28 cellular contexts compared by ENCODE assay signal in the genomic region with DNA sequence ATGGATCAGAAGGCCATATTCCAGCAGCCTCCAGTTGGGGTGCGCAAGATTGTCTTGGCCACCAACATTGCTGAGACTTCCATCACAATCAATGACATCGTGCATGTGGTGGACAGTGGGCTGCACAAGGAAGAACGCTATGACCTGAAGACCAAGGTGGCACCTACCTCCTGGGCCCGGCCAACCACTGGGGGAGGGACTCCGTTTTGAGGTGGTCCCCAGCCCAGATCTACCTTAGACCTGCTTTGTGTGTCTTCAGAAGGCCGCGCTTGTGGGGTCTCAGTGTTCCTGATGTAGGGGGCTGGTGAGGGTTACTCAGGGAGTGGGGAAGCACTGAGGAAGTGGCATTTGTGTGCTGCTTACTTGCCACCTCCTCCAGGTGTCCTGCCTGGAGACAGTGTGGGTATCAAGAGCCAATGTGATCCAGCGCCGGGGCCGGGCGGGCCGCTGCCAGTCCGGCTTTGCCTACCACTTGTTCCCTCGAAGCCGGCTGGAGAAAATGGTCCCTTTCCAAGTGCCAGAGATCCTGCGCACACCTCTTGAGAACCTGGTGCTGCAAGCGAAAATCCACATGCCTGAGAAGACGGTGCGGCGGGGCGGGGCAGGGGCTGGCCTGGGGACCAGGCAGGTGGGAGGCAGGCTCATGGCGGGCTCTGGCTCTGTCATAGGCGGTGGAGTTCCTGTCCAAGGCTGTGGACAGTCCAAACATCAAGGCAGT. TPM values are rescaled to one million over a fixed set of nuclear protein-coding genes. Genes with fewer than 3 reads are reported as not detected.
DNase-seq lines count a peak whose midpoint lies in the region; ATAC-seq, FAIRE-seq and TF ChIP-seq lines count a peak whose summit lies in the region.
"Had no signal": no experiment of that assay in that cellular context is flagged by ENCODE, and none has a peak within 500 bp of the region (broad histone marks: within the 10 kb centered on the region; RNA-seq: fewer than 3 reads in every experiment).

No MANE protein-coding gene starts in this region.

- FAIRE-seq in HepG2 (lab: Jason Lieb, UNC) (no peak), GM12878 (lab: Jason Lieb, UNC) (no peak), kidney (lab: Jason Lieb, UNC) (no peak)

- SMC1A ChIA-PET in GM12878 (lab: Charles Lee; ENCODE audit: uncharacterized antibody, unreplicated experiment): no interaction called here

- H3K9me3 ChIP-seq in HepG2 (ENCODE audit: low read length) (no peaks in the 10 kb centered on the region), right lobe of liver (no peaks in the 10 kb centered on the region), GM12878 (replicated peaks; ENCODE audit: control insufficient read depth, insufficient read depth, low read length) (no peaks in the 10 kb centered on the region), kidney (ENCODE audit: control insufficient read depth in 1 of 2, low read length in 2 of 2) (no peaks in the 10 kb centered on the region), stomach (no peaks in the 10 kb centered on the region)
- H3K9me3 ChIP-seq: BE2C, MG63 had no signal

- intact Hi-C loops in HepG2 (cut with micrococcal nuclease; ENCODE audit: unreplicated experiment): no loop called here
- intact Hi-C loops in right lobe of liver (cut with DNase I): loop anchor here (10.0 kb wide), 2 partner anchors 147 to 307 kb away; no protein-coding TSS in a partner anchor
- intact Hi-C loops in GM12878 (cut with micrococcal nuclease; ENCODE audit: unreplicated experiment): no loop called here
- intact Hi-C loops in kidney (cut with DNase I): loop anchor here (10.0 kb wide), 1 partner anchor 307 kb away; no protein-coding TSS in a partner anchor
- intact Hi-C loops in posterior cingulate gyrus (cut with DNase I): no loop called here
- intact Hi-C loops in stomach (cut with DNase I; ENCODE audit: low total_unique reads): no loop called here

- no peaks in the 10 kb centered on the region for H3K27me3 Mint-ChIP-seq in activated T-helper 17 cell treated with anti-CD3 and anti-CD28 coated beads, Interleukin-2, amount 50 U/mL, for 72 hours
- H3K27me3 Mint-ChIP-seq: CD8-positive, alpha-beta memory T cell had no signal

- BruUV-seq in HepG2 (replicated peaks; lab: Mats Ljungman, UMichigan) (no TSS peak), GM12878 (replicated peaks; lab: Mats Ljungman, UMichigan) (no TSS peak)

- no peak overlapping the region for H3K4me3 Mint-ChIP-seq in activated T-helper 17 cell treated with anti-CD3 and anti-CD28 coated beads, Interleukin-2, amount 50 U/mL, for 72 hours
- H3K4me3 Mint-ChIP-seq: CD14-positive monocyte; CD8-positive, alpha-beta memory T cell had no signal

- H3K4me1 ChIP-seq in HepG2 (ENCODE audit: insufficient read depth, low read length): no peaks in the 10 kb centered on the region
- no peaks in the 10 kb centered on the region for H3K4me1 ChIP-seq in right lobe of liver
- no peaks in the 10 kb centered on the region for H3K4me1 ChIP-seq in GM12878 (ENCODE audit: control insufficient read depth, insufficient read depth, low read length)
- no peaks in the 10 kb centered on the region for H3K4me1 ChIP-seq in kidney (ENCODE audit: control insufficient read depth in 1 of 2, insufficient read depth in 1 of 2, low read depth in 1 of 2, low read length in 2 of 2)
- peaks cover 0 to 8% (median 1%) of the 10 kb centered on the region in 4 donors for H3K4me1 ChIP-seq in stomach
- H3K4me1 ChIP-seq: BE2C had no signal

- TF ChIP-seq EP300 in HepG2 (IDR thresholded peaks at IDR 0.05; ENCODE audit: low read depth in 2 of 2, low read length in 2 of 2): no peak
- TF ChIP-seq EP300 in HepG2 (CRISPR knock-in tag; IDR thresholded peaks at IDR 0.05; ENCODE audit: borderline replicate concordance): no peak
- no peak for TF ChIP-seq EP300 in GM12878 (IDR thresholded peaks at IDR 0.05; ENCODE audit: borderline replicate concordance in 1 of 2, control insufficient read depth in 1 of 2, low read depth in 2 of 2, low read length in 2 of 2)
- TF ChIP-seq EP300 in stomach (IDR thresholded peaks at IDR 0.05): no peak

- no peak overlapping the region for H3K9ac ChIP-seq in HepG2 (ENCODE audit: insufficient read depth, low read depth, low read length)
- no peak overlapping the region for H3K9ac ChIP-seq in GM12878 (ENCODE audit: control insufficient read depth, insufficient read depth, low read length)
- no peak overlapping the region for H3K9ac ChIP-seq in kidney (ENCODE audit: low read length in 2 of 2)

- TF ChIP-seq CTCF in HepG2 (CRISPR knock-in tag; IDR thresholded peaks at IDR 0.05): no peak
- TF ChIP-seq CTCF in right lobe of liver (IDR thresholded peaks at IDR 0.05): no peak
- no peak for TF ChIP-seq CTCF in GM12878 (IDR thresholded peaks at IDR 0.05 in 2 of 3, conservative IDR thresholded peaks at IDR 0.05 in 1 of 3; ENCODE audit: control insufficient read depth in 2 of 3, extremely low read depth in 1 of 3, insufficient read depth in 1 of 3, low read depth in 3 of 3, low read length in 3 of 3)
- TF ChIP-seq CTCF in kidney (IDR thresholded peaks at IDR 0.05; ENCODE audit: borderline replicate concordance, extremely low read depth, insufficient read depth): no peak
- TF ChIP-seq CTCF in stomach (IDR thresholded peaks at IDR 0.05): no peak

- RAD21 ChIA-PET in GM12878 (lab: Charles Lee; ENCODE audit: unreplicated experiment): no interaction called here

- TF ChIP-seq POLR2A in HepG2 (IDR thresholded peaks at IDR 0.05; ENCODE audit: insufficient read depth in 1 of 2, low read depth in 2 of 2, low read length in 2 of 2): no peak; a peak in 1 of 4 replicates
- TF ChIP-seq POLR2A in right lobe of liver (IDR thresholded peaks at IDR 0.05): no peak
- peak; percentile 27 for TF ChIP-seq POLR2A in GM12878 (IDR thresholded peaks at IDR 0.05; ENCODE audit: low read depth, low read length)
- TF ChIP-seq POLR2A in stomach (IDR thresholded peaks at IDR 0.05): no peak

- H4K20me1 ChIP-seq in HepG2 (ENCODE audit: insufficient read depth, low read length) (no peaks in the 10 kb centered on the region), GM12878 (ENCODE audit: control insufficient read depth, insufficient read depth) (no peaks in the 10 kb centered on the region)

- ATAC-seq in HepG2 (no peak), right lobe of liver (no peak), GM12878 (no peak), GM18861 (IDR thresholded peaks at IDR 0.05; ENCODE audit: unreplicated experiment) (no peak)
- no peak for ATAC-seq in activated T-helper 17 cell treated with anti-CD3 and anti-CD28 coated beads, Interleukin-2, amount 50 U/mL, for 72 hours (replicated peaks)
- ATAC-seq: HCT116 had no signal

- 97% methylated on average over 13 of the region's 23 CpGs for WGBS in HepG2 (ENCODE audit: low lambda C conversion rate)
- 91% methylated on average over 7 of the region's 23 CpGs for WGBS in right lobe of liver (ENCODE audit: insufficient coverage, low coverage, low lambda C conversion rate, missing lambda C conversion rate)
- WGBS in GM12878 (ENCODE audit: insufficient coverage, insufficient replicate concordance, low lambda C conversion rate, missing lambda C conversion rate): 96% methylated on average over 23 of the region's 23 CpGs
- 86 to 96% (median 95%) methylated on average over 5 to 23 of the region's 23 CpGs for WGBS in stomach, 5 donors

- no peaks in the 10 kb centered on the region for H3K79me2 ChIP-seq in HepG2 (ENCODE audit: insufficient read depth, low read length)
- H3K79me2 ChIP-seq in GM12878 (ENCODE audit: control insufficient read depth, insufficient read depth, low read length): no peaks in the 10 kb centered on the region

- H3K36me3 ChIP-seq in HepG2 (replicated peaks in 1 of 2; ENCODE audit: control insufficient read depth in 1 of 2, insufficient read depth in 2 of 2, low read length in 2 of 2) (peaks cover 48 to 90% of the 10 kb centered on the region in 2 experiments), right lobe of liver (peaks cover 0 to 75% (median 34%) of the 10 kb centered on the region in 4 donors), GM12878 (ENCODE audit: control insufficient read depth in 2 of 2, insufficient read depth in 2 of 2, low read length in 1 of 2) (peaks cover 25 to 59% of the 10 kb centered on the region in 2 experiments), kidney (ENCODE audit: control insufficient read depth in 1 of 2, insufficient read depth in 2 of 2, low read length in 2 of 2) (peaks cover 39 to 69% of the 10 kb centered on the region in 2 donors), stomach (peaks cover 74 to 100% (median 100%) of the 10 kb centered on the region in 4 donors)

- H3K27ac ChIP-seq in HepG2 (ENCODE audit: extremely low read length, insufficient read depth, low read length) (no peak overlapping the region), right lobe of liver (no peak overlapping the region), GM12878 (ENCODE audit: control insufficient read depth, insufficient read depth) (no peak overlapping the region), kidney (ENCODE audit: low read depth in 2 of 2, low read length in 2 of 2) (no peak overlapping the region), stomach (no peak overlapping the region)
- H3K27ac ChIP-seq: HL-60, PC-9 had no signal

- peaks cover 81% of the 10 kb centered on the region for H3K36me3 Mint-ChIP-seq in activated T-helper 17 cell treated with anti-CD3 and anti-CD28 coated beads, Interleukin-2, amount 50 U/mL, for 72 hours (ENCODE audit: low read depth)

- H3K27ac Mint-ChIP-seq in activated T-helper 17 cell treated with anti-CD3 and anti-CD28 coated beads, Interleukin-2, amount 50 U/mL, for 72 hours: no peak overlapping the region

- POLR2A ChIA-PET in HepG2 (lab: Yijun Ruan, JAX) (no interaction called here), GM12878 (lab: Charles Lee) (no interaction called here)

- H3K4me2 ChIP-seq in HepG2 (ENCODE audit: low read depth, low read length) (no peak overlapping the region), GM12878 (ENCODE audit: control insufficient read depth, insufficient read depth) (no peak overlapping the region)
- H3K4me2 ChIP-seq: PC-9 had no signal

- H2AFZ ChIP-seq in HepG2 (ENCODE audit: low read length) (no peak overlapping the region), GM12878 (ENCODE audit: control insufficient read depth, low read depth, low read length) (no peak overlapping the region)
- H2AFZ ChIP-seq: PC-9 had no signal

- H3K9me3 Mint-ChIP-seq in activated T-helper 17 cell treated with anti-CD3 and anti-CD28 coated beads, Interleukin-2, amount 50 U/mL, for 72 hours: no peaks in the 10 kb centered on the region
- H3K9me3 Mint-ChIP-seq: CD14-positive monocyte; CD8-positive, alpha-beta memory T cell had no signal

- no peaks in the 10 kb centered on the region for H3K27me3 ChIP-seq in HepG2 (ENCODE audit: control insufficient read depth in 1 of 2, insufficient read depth in 2 of 2, low read length in 2 of 2)
- H3K27me3 ChIP-seq in right lobe of liver: no peaks in the 10 kb centered on the region
- H3K27me3 ChIP-seq in GM12878 (replicated peaks in 1 of 2; ENCODE audit: control insufficient read depth in 2 of 2, insufficient read depth in 2 of 2, low read length in 1 of 2): no peaks in the 10 kb centered on the region
- no peaks in the 10 kb centered on the region for H3K27me3 ChIP-seq in stomach
- H3K27me3 ChIP-seq: BE2C, MG63 had no signal

- CTCF ChIA-PET in HepG2 (lab: Yijun Ruan, JAX; ENCODE audit: low intra/inter-chr PET ratio, low total read pairs) (no interaction called here), GM12878 (lab: Yijun Ruan, JAX) (no interaction called here)

- TF ChIP-seq RAD21 in HepG2 (CRISPR knock-in tag; IDR thresholded peaks at IDR 0.05): no peak
- TF ChIP-seq RAD21 in GM12878 (IDR thresholded peaks at IDR 0.05; ENCODE audit: insufficient read depth, low read depth, low read length): no peak

- H3K4me3 ChIP-seq in HepG2 (replicated peaks in 1 of 3; ENCODE audit: insufficient read depth in 1 of 3, low read depth in 2 of 3, low read length in 3 of 3) (no peak overlapping the region), right lobe of liver (no peak overlapping the region), GM12878 (no peak overlapping the region), kidney (ENCODE audit: low read length in 2 of 2) (no peak overlapping the region), stomach (no peak overlapping the region)
- H3K4me3 ChIP-seq: MG63, PC-9 had no signal

- H3K4me1 Mint-ChIP-seq in activated T-helper 17 cell treated with anti-CD3 and anti-CD28 coated beads, Interleukin-2, amount 50 U/mL, for 72 hours: no peaks in the 10 kb centered on the region
- H3K4me1 Mint-ChIP-seq: CD8-positive, alpha-beta memory T cell had no signal

- DNase-seq in HepG2 (ENCODE audit: low spot score) (no peak), right lobe of liver (no peak), GM12878 (ENCODE audit: low read depth, low spot score) (no peak), kidney (peak; percentile 69), posterior cingulate gyrus (no peak), stomach (no peak)
- DNase-seq: ACHN; BE2C; CD8-positive, alpha-beta memory T cell; DMS79 treated with DMSO at 0.1 percent for 48 hours; GF-D8; GOT3; KBM-7; MG63; NCI-H1417; NCI-H1694; NCI-H2029 treated with DMSO at 0.1 percent for 48 hours; NCI-H446 treated with DMSO at 0.1 percent for 48 hours; NCI-H526; NCI-H82; PC-9; RPMI8226; SHP77 had no signal

- in situ Hi-C loops in HepG2 (cut with HindIII; ENCODE audit: extremely low pct_ligation_motif_present, low pct_unique_long_range_greater_than_20kb) (loop anchor here (10.0 kb wide), 1 partner anchor 307 kb away; no protein-coding TSS in a partner anchor), GM12878 (cut with MboI) (no loop called here)

RNA-seq across cellular contexts. Expression of a gene that starts 45.0 kb away (rescaled TPM):
- 45.6 and 59.4 TPM in 2 replicates for total RNA-seq in HepG2 (2016; rRNA removed; fragmentation: Illumina TruSeq; extraction: Trizol)
- total RNA-seq in HepG2 (2016; cell fraction: cytosol; rRNA removed; fragmentation: Illumina TruSeq; extraction: Trizol; ENCODE audit: low read depth): 13.6 and 17.0 TPM in 2 replicates
- total RNA-seq in HepG2 (2016; cell fraction: insoluble cytoplasmic fraction; rRNA removed; fragmentation: Illumina TruSeq; extraction: Trizol): 38.6 and 62.5 TPM in 2 replicates
- 22.4 and 24.3 TPM in 2 replicates for total RNA-seq in HepG2 (2016; cell fraction: membrane; rRNA removed; fragmentation: Illumina TruSeq; extraction: Trizol)
- 62.9 and 74.7 TPM in 2 replicates for total RNA-seq in HepG2 (2016; cell fraction: nucleus; rRNA removed; fragmentation: Illumina TruSeq; extraction: Trizol)
- 30.6 and 40.7 TPM in 2 replicates for polyA plus RNA-seq in HepG2 (2011; rRNA removed)
- polyA plus RNA-seq in HepG2 (2011; cell fraction: cytosol; rRNA removed): 28.3 and 39.0 TPM in 2 replicates
- polyA plus RNA-seq in HepG2 (2011; cell fraction: nucleus; rRNA removed): 163 and 197 TPM in 2 replicates
- 24.2 and 29.1 TPM in 2 replicates for polyA plus RNA-seq in HepG2 (2012)
- polyA plus RNA-seq in HepG2 (2016; cell fraction: cytosol; fragmentation: Illumina TruSeq; extraction: Trizol; ENCODE audit: low read depth): 11.0 and 12.5 TPM in 2 replicates
- polyA plus RNA-seq in HepG2 (2016; cell fraction: insoluble cytoplasmic fraction; fragmentation: Illumina TruSeq; extraction: Trizol; ENCODE audit: low read depth): 25.7 and 33.1 TPM in 2 replicates
- 9.0 and 9.5 TPM in 2 replicates for polyA plus RNA-seq in HepG2 (2016; cell fraction: membrane; fragmentation: Illumina TruSeq; extraction: Trizol; ENCODE audit: low read depth)
- 92.0 and 98.7 TPM in 2 replicates for polyA plus RNA-seq in HepG2 (2016; cell fraction: nucleus; fragmentation: Illumina TruSeq; extraction: Trizol; ENCODE audit: insufficient read depth, low read depth)
- 105 and 153 TPM in 2 replicates for polyA minus RNA-seq in HepG2 (2011; rRNA and poly(A)+ RNA removed; ENCODE audit: low replicate concordance)
- polyA minus RNA-seq in HepG2 (2011; cell fraction: cytosol; rRNA and poly(A)+ RNA removed): 32.0 and 32.5 TPM in 2 replicates
- polyA minus RNA-seq in HepG2 (2011; cell fraction: nucleus; rRNA and poly(A)+ RNA removed): 66.0 and 72.5 TPM in 2 replicates
- total RNA-seq in right lobe of liver: 10 to 100 TPM; 20.1 to 40.9 (median 28.7) TPM
- total RNA-seq in GM12878 (2013; cell fraction: nucleolus; rRNA removed): 116 and 118 TPM in 2 replicates
- total RNA-seq in GM12878 (2014; rRNA removed): 69.8 and 72.9 TPM in 2 replicates
- total RNA-seq in GM12878 (2014; rRNA removed; fragmentation: Illumina TruSeq; extraction: Trizol): 33.9 and 37.5 TPM in 2 replicates
- total RNA-seq in GM12878 (2021): 71.8 and 75.3 TPM in 2 replicates
- 10.4 TPM for polyA plus RNA-seq in GM12878 (2011; ENCODE audit: low read depth)
- polyA plus RNA-seq in GM12878 (2011; rRNA removed): 20.1 and 34.5 TPM in 2 replicates
- polyA plus RNA-seq in GM12878 (2011; cell fraction: cytosol; rRNA removed): 52.4 and 67.8 TPM in 2 replicates
- polyA plus RNA-seq in GM12878 (2011; cell fraction: nucleus; rRNA removed): 192 and 236 TPM in 2 replicates
- polyA plus RNA-seq in GM12878 (2012): 27.5 and 27.7 TPM in 2 replicates
- 15.0 and 33.6 TPM in 2 replicates for polyA plus RNA-seq in GM12878 (2014; fragmentation: Illumina TruSeq; extraction: Trizol)
- 10 to 100 TPM in 1 of 2 experiments, 1 to 10 TPM in 1; 9.5 to 12.6 TPM for polyA plus RNA-seq in GM12878 (2014; fragmentation: Nextera tagmentation; extraction: Ambion mirVana)
- 58.1 and 64.0 TPM in 2 replicates for polyA plus RNA-seq in GM12878 (2014; rRNA removed)
- 10 to 100 TPM; 67.9 to 70.4 TPM for polyA plus RNA-seq in GM12878 (2016; fragmentation: Nextera tagmentation; extraction: Ambion mirVana)
- polyA minus RNA-seq in GM12878 (2011; rRNA and poly(A)+ RNA removed): 52.1 and 83.2 TPM in 2 replicates
- 32.6 and 34.2 TPM in 2 replicates for polyA minus RNA-seq in GM12878 (2011; cell fraction: cytosol; rRNA and poly(A)+ RNA removed)
- polyA minus RNA-seq in GM12878 (2011; cell fraction: nucleus; rRNA and poly(A)+ RNA removed): 54.8 and 95.0 TPM in 2 replicates
- total RNA-seq in kidney: 59.7 TPM
- polyA plus RNA-seq in kidney (ENCODE audit: insufficient read depth, low read depth, low replicate concordance): 37.8 TPM
- 10 to 100 TPM; 40.8 to 56.2 (median 50.1) TPM for total RNA-seq in stomach
- polyA plus RNA-seq in stomach: 10 to 100 TPM; 22.6 to 34.0 (median 26.2) TPM
- total RNA-seq in activated T-helper 17 cell treated with anti-CD3 and anti-CD28 coated beads, Interleukin-2, amount 50 U/mL, for 72 hours: 10 to 100 TPM; 48.8 to 93.8 TPM

Comparison
In these comparisons a context has a peak if more than half of its experiments do, and no peak if none do; other contexts are left out.
1. intact Hi-C loops: an anchor here in right lobe of liver (10.0 kb wide) and kidney (10.0 kb wide); none called in HepG2, GM12878, posterior cingulate gyrus and stomach.